22 cellular contexts compared by ENCODE assay signal in the genomic region with DNA sequence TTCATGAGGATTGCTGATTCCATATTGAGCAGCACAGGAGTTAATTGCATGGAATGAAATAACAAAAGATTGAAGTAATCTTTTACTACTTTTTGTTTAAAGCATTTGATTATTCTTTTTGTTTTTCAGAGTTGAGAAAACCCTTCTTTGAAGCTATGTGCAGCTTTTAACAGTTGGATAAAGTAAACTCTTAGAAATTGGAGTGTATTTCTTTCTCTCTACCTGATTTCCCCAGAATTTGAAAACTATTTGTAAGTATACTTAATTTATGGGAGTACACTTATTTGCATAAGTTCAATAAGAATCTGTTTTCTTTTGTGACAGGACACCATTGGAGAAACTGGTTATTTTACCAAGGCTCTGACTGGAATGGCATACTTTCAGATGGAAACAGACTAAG.
DNase-seq lines count a peak whose midpoint lies in the region; ATAC-seq and TF ChIP-seq lines count a peak whose summit lies in the region.
"Had no signal": no experiment of that assay in that cellular context is flagged by ENCODE, and none has a peak within 500 bp of the region (broad histone marks: within the 10 kb centered on the region; RNA-seq: fewer than 3 reads in every experiment).

No MANE protein-coding gene starts in this region.

- CTCF ChIA-PET in HEK293 (lab: Yijun Ruan, JAX), result interaction anchor here (1.0 kb wide), 1 partner anchor 30 kb away, joined by 3 read pairs; no protein-coding TSS in a partner anchor

- no peak overlapping the region for H3K9ac ChIP-seq in mesendoderm (ENCODE audit: low read length)
- H3K9ac ChIP-seq: BLaER1 treated with 17β-estradiol and CSF1 and Interleukin-3, amounts not matched to agents 10 nM and 100 nM had no signal

- H3K79me2 ChIP-seq in mesendoderm (ENCODE audit: control insufficient read depth, insufficient read depth, low read length), result no peaks in the 10 kb centered on the region

- H3K4me1 ChIP-seq in HEK293 (ENCODE audit: control insufficient read depth, insufficient read depth, low read length), result no peaks in the 10 kb centered on the region
- H3K4me1 ChIP-seq in mesendoderm (ENCODE audit: control insufficient read depth, low read depth, low read length), result no peaks in the 10 kb centered on the region
- no peaks in the 10 kb centered on the region for H3K4me1 ChIP-seq in breast epithelium
- H3K4me1 ChIP-seq: A549; BLaER1 treated with 17β-estradiol and CSF1 and Interleukin-3, amounts not matched to agents 10 nM and 100 nM; Caco-2 had no signal

- no peak overlapping the region for H3K23ac ChIP-seq in mesendoderm (ENCODE audit: low read length)

- no peak overlapping the region for H3K18ac ChIP-seq in mesendoderm (ENCODE audit: low read length)

- peaks cover 18 to 32% of the 10 kb centered on the region in 2 donors for H3K36me3 Mint-ChIP-seq in activated naive CD4-positive, alpha-beta T cell treated with anti-CD3 and anti-CD28 coated beads, Interleukin-2, amount 50 U/mL, for 72 hours
- H3K36me3 Mint-ChIP-seq: CD8-positive, alpha-beta T cell had no signal

- no peak overlapping the region for H4K5ac ChIP-seq in mesendoderm (ENCODE audit: low read length)

- no peak for TF ChIP-seq CTCF in HEK293 (tag by site-specific recombination; IDR thresholded peaks at IDR 0.05)
- no peak for TF ChIP-seq CTCF in choroid plexus epithelial cell (conservative IDR thresholded peaks at IDR 0.05; ENCODE audit: low read depth, low read length)
- TF ChIP-seq CTCF in breast epithelium (IDR thresholded peaks at IDR 0.05), result no peak

- H3K79me1 ChIP-seq in mesendoderm (ENCODE audit: low read length), result no peaks in the 10 kb centered on the region

- no peaks in the 10 kb centered on the region for H3K36me3 ChIP-seq in HEK293 (ENCODE audit: control insufficient read depth in 2 of 2, insufficient read depth in 1 of 2, low read length in 2 of 2)
- H3K36me3 ChIP-seq in mesendoderm (ENCODE audit: control insufficient read depth, insufficient read depth, low read length), result no peaks in the 10 kb centered on the region
- no peaks in the 10 kb centered on the region for H3K36me3 ChIP-seq in breast epithelium

- H3K4me3 ChIP-seq in HEK293 (ENCODE audit: low read depth, low read length) (no peak overlapping the region), choroid plexus epithelial cell (ENCODE audit: low read depth, low read length) (no peak overlapping the region), mesendoderm (ENCODE audit: low read length) (no peak overlapping the region), breast epithelium (no peak overlapping the region)
- H3K4me3 ChIP-seq: A549; BLaER1 treated with 17β-estradiol and CSF1 and Interleukin-3, amounts not matched to agents 10 nM and 100 nM; GM12878 had no signal

- H3K4me2 ChIP-seq in mesendoderm (ENCODE audit: low read length), result no peak overlapping the region
- H3K4me2 ChIP-seq: A549; BLaER1 treated with 17β-estradiol and CSF1 and Interleukin-3, amounts not matched to agents 10 nM and 100 nM had no signal

- DNase-seq in OCI-M1 (lab: John Stamatoyannopoulos, UW), result peak; percentile 28
- peak; percentile 3 for DNase-seq in choroid plexus epithelial cell (ENCODE audit: low read depth)
- DNase-seq in mesendoderm, result peak; percentile 39
- DNase-seq in activated naive CD4-positive, alpha-beta T cell treated with anti-CD3 and anti-CD28 coated beads, Interleukin-2, amount 50 U/mL, for 72 hours (ENCODE audit: low spot score in 2 of 2), result no peak
- DNase-seq in breast epithelium (ENCODE audit: low spot score in 2 of 2), result no peak
- DNase-seq in OCI-M2 (lab: John Stamatoyannopoulos, UW; ENCODE audit: unreplicated experiment), result no peak
- DNase-seq: AML-193; Caco-2; Calu3; CD4-positive, alpha-beta T cell; CD8-positive, alpha-beta T cell; DMS79; DND-41; EL; GDM1 had no signal

- H2BK120ac ChIP-seq in mesendoderm (ENCODE audit: low read depth, low read length), result no peak overlapping the region

- no peak overlapping the region for H4K8ac ChIP-seq in mesendoderm (ENCODE audit: low read depth, low read length)

- TF ChIP-seq POLR2A in breast epithelium (IDR thresholded peaks at IDR 0.05), result no peak

- H3K27ac ChIP-seq in HEK293 (ENCODE audit: extremely low read depth, low read depth, low read length) (no peak overlapping the region), mesendoderm (ENCODE audit: low read depth, low read length) (no peak overlapping the region), breast epithelium (no peak overlapping the region)
- H3K27ac ChIP-seq: 22Rv1; A549; BLaER1 treated with 17β-estradiol and CSF1 and Interleukin-3, amounts not matched to agents 10 nM and 100 nM; C4-2B had no signal

- H3K27me3 ChIP-seq in mesendoderm (ENCODE audit: insufficient read depth, low read length, poor library complexity) (no peaks in the 10 kb centered on the region), breast epithelium (no peaks in the 10 kb centered on the region)
- H3K27me3 ChIP-seq: BLaER1 treated with 17β-estradiol and CSF1 and Interleukin-3, amounts not matched to agents 10 nM and 100 nM had no signal

- H3K27ac Mint-ChIP-seq in activated naive CD4-positive, alpha-beta T cell treated with anti-CD3 and anti-CD28 coated beads, Interleukin-2, amount 50 U/mL, for 72 hours, result no peak overlapping the region
- H3K27ac Mint-ChIP-seq: B cell; CD4-positive, alpha-beta T cell; CD8-positive, alpha-beta T cell had no signal

- no peak overlapping the region for H3K56ac ChIP-seq in mesendoderm (ENCODE audit: low read length)

- POLR2A ChIA-PET in HEK293 (lab: Yijun Ruan, JAX), result no interaction called here

- no peak overlapping the region for H3K4ac ChIP-seq in mesendoderm (ENCODE audit: low read depth, low read length)

- peaks cover 31 to 33% of the 10 kb centered on the region in 2 donors for H3K9me3 Mint-ChIP-seq in activated naive CD4-positive, alpha-beta T cell treated with anti-CD3 and anti-CD28 coated beads, Interleukin-2, amount 50 U/mL, for 72 hours

- no peak for ATAC-seq in activated naive CD4-positive, alpha-beta T cell treated with anti-CD3 and anti-CD28 coated beads, Interleukin-2, amount 50 U/mL, for 72 hours
- ATAC-seq: A549; CD8-positive, alpha-beta T cell; GM12878 had no signal

- no peak overlapping the region for H2AK5ac ChIP-seq in mesendoderm (ENCODE audit: low read length)

- H2BK5ac ChIP-seq in mesendoderm (ENCODE audit: low read length), result no peak overlapping the region

- H2BK15ac ChIP-seq in mesendoderm (replicated peaks; ENCODE audit: low read depth), result no peak overlapping the region

- H3K9me3 ChIP-seq in HEK293 (ENCODE audit: control insufficient read depth, insufficient read depth, low read depth, low read length) (no peaks in the 10 kb centered on the region), breast epithelium (peaks cover 11 to 52% of the 10 kb centered on the region in 2 donors)
- H3K9me3 ChIP-seq: A549, Caco-2 had no signal

- intact Hi-C loops in breast epithelium (cut with DNase I; ENCODE audit: low total_unique reads), result no loop called here

TF ChIP-seq in HEK293, 187 proteins besides CTCF, POLR2A, EP300 and RAD21:
- peak; percentile 97 for TF ChIP-seq SETDB1 (IDR thresholded peaks at IDR 0.05; ENCODE audit: insufficient read length, low read length)
- no peak for TF ChIP-seq SCRT2 (tag by site-specific recombination; IDR thresholded peaks at IDR 0.05)
- TF ChIP-seq ZSCAN23 (tag by site-specific recombination; IDR thresholded peaks at IDR 0.05), result no peak
- no peak for TF ChIP-seq MYNN (tag by site-specific recombination; IDR thresholded peaks at IDR 0.05; ENCODE audit: borderline replicate concordance)
- no peak for TF ChIP-seq SCRT1 (tag by site-specific recombination; IDR thresholded peaks at IDR 0.05; ENCODE audit: borderline replicate concordance)
- TF ChIP-seq WT1 (tag by site-specific recombination; IDR thresholded peaks at IDR 0.05), result no peak
- TF ChIP-seq, protein P1, sequence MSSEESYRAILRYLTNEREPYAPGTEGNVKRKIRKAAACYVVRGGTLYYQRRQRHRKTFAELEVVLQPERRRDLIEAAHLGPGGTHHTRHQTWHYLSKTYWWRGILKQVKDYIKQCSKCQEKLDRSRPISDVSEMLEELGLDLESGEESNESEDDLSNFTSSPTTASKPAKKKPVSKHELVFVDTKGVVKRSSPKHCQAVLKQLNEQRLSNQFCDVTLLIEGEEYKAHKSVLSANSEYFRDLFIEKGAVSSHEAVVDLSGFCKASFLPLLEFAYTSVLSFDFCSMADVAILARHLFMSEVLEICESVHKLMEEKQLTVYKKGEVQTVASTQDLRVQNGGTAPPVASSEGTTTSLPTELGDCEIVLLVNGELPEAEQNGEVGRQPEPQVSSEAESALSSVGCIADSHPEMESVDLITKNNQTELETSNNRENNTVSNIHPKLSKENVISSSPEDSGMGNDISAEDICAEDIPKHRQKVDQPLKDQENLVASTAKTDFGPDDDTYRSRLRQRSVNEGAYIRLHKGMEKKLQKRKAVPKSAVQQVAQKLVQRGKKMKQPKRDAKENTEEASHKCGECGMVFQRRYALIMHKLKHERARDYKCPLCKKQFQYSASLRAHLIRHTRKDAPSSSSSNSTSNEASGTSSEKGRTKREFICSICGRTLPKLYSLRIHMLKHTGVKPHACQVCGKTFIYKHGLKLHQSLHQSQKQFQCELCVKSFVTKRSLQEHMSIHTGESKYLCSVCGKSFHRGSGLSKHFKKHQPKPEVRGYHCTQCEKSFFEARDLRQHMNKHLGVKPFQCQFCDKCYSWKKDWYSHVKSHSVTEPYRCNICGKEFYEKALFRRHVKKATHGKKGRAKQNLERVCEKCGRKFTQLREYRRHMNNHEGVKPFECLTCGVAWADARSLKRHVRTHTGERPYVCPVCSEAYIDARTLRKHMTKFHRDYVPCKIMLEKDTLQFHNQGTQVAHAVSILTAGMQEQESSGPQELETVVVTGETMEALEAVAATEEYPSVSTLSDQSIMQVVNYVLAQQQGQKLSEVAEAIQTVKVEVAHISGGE (tag by site-specific recombination; conservative IDR thresholded peaks at IDR 0.05; ENCODE audit: low read depth), result no peak

Comparison
In these comparisons a context has a peak if more than half of its experiments do, and no peak if none do; other contexts are left out.
1. DNase-seq: peak in OCI-M1 (single experiment), choroid plexus epithelial cell (single experiment) and mesendoderm (single experiment); none in activated naive CD4-positive, alpha-beta T cell treated with anti-CD3 and anti-CD28 coated beads, Interleukin-2, amount 50 U/mL, for 72 hours (0 of 2), breast epithelium (0 of 2) and OCI-M2 (single experiment).